Comparison of ENCODE assay signal across 16 cellular contexts in genomic region chr14:51609251-51609986, GRCh38. TPM values are rescaled to one million over a fixed set of nuclear protein-coding genes. Genes with fewer than 3 reads are reported as not detected.
DNase-seq lines count a peak whose midpoint lies in the region; ATAC-seq and TF ChIP-seq lines count a peak whose summit lies in the region.
"Had no signal": no experiment of that assay in that cellular context is flagged by ENCODE, and none has a peak within 500 bp of the region (broad histone marks: within the 10 kb centered on the region; RNA-seq: fewer than 3 reads in every experiment).

No MANE protein-coding gene starts in this region.

- H3K27me3 ChIP-seq in Caco-2 (replicated peaks; ENCODE audit: control insufficient read depth, insufficient read depth, low read length) (no peaks in the 10 kb centered on the region), adipocyte (replicated peaks; ENCODE audit: control insufficient read depth, insufficient read depth, low read length) (no peaks in the 10 kb centered on the region)

- H3K9me3 Mint-ChIP-seq in Caco-2 (ENCODE audit: unreplicated experiment) = no peaks in the 10 kb centered on the region
- H3K9me3 Mint-ChIP-seq: activated CD4-positive, alpha-beta memory T cell treated with anti-CD3 and anti-CD28 coated beads for 36 hours; activated T-helper 1 cell treated with anti-CD3 and anti-CD28 coated beads, Interleukin-12 subunit alpha, Interleukin-12 subunit beta, Interleukin-2, Interleukin-4 antibody, amounts not matched to agents 30 ng/mL and 10 ng/mL and 1 ng/mL, durations not matched to agents 14 hours and 24 hours and 36 hours; CD8-positive, alpha-beta T cell; dendritic cell treated with granulocyte-macrophage colony-stimulating factor and Interleukin-4, amounts not matched to agents 40 ng/mL and 50 ng/mL, for 4 days; naive B cell had no signal

- H3K36me3 ChIP-seq in Caco-2 (ENCODE audit: control insufficient read depth, insufficient read depth, low read length) (no peaks in the 10 kb centered on the region), adipocyte (ENCODE audit: control insufficient read depth, insufficient read depth, low read length, severe bottlenecking) (no peaks in the 10 kb centered on the region)

- CTCF ChIA-PET in Caco-2 (lab: Charles Lee) = interaction anchor here (0.5 kb wide), 1 partner anchor 42 kb away, joined by 4 read pairs; the partner anchor contains the start of gene FRMD6

- no peak overlapping the region for H3K9ac ChIP-seq in adipocyte (ENCODE audit: low read length)

- POLR2A ChIA-PET in Caco-2 (lab: Charles Lee) = no interaction called here

- DNase-seq in Caco-2 = peak in 1 of 2 experiments; percentile 11
- peak; percentile 47 for DNase-seq in adipocyte (ENCODE audit: low read depth)
- peak; percentile 53 for DNase-seq in kidney glomerular epithelial cell (lab: John Stamatoyannopoulos, UW)
- DNase-seq in retina = no peak
- no peak for DNase-seq in NCI-H2171 (lab: John Stamatoyannopoulos, UW)
- DNase-seq in NCI-H446 treated with DMSO at 0.1 percent for 48 hours (lab: John Stamatoyannopoulos, UW) = no peak
- DNase-seq: activated CD4-positive, alpha-beta memory T cell treated with anti-CD3 and anti-CD28 coated beads for 36 hours; CD8-positive, alpha-beta T cell; naive B cell; NCI-H1048; SIG-M5 had no signal

- no peaks in the 10 kb centered on the region for H3K36me3 Mint-ChIP-seq in Caco-2 (ENCODE audit: insufficient read depth, unreplicated experiment)
- H3K36me3 Mint-ChIP-seq: activated CD4-positive, alpha-beta memory T cell treated with anti-CD3 and anti-CD28 coated beads for 36 hours; CD8-positive, alpha-beta T cell; naive B cell had no signal

- H3K4me1 Mint-ChIP-seq in Caco-2 (ENCODE audit: low read depth, unreplicated experiment) = peaks cover 31% of the 10 kb centered on the region
- H3K4me1 Mint-ChIP-seq: naive B cell had no signal

- intact Hi-C loops in Caco-2 (cut with micrococcal nuclease; ENCODE audit: unreplicated experiment) = no loop called here

- H3K4me3 Mint-ChIP-seq in Caco-2 (ENCODE audit: unreplicated experiment) = no peak overlapping the region
- H3K4me3 Mint-ChIP-seq: activated CD4-positive, alpha-beta memory T cell treated with anti-CD3 and anti-CD28 coated beads for 36 hours; activated T-helper 1 cell treated with anti-CD3 and anti-CD28 coated beads, Interleukin-12 subunit alpha, Interleukin-12 subunit beta, Interleukin-2, Interleukin-4 antibody, amounts not matched to agents 30 ng/mL and 10 ng/mL and 1 ng/mL, durations not matched to agents 14 hours and 24 hours and 36 hours; CD8-positive, alpha-beta T cell; dendritic cell treated with granulocyte-macrophage colony-stimulating factor and Interleukin-4, amounts not matched to agents 40 ng/mL and 50 ng/mL, for 4 days; naive B cell had no signal

- H3K4me3 ChIP-seq in Caco-2 (ENCODE audit: low read depth, low read length) (no peak overlapping the region), adipocyte (ENCODE audit: low read length) (no peak overlapping the region)
- H3K4me3 ChIP-seq: A549 had no signal

- no peaks in the 10 kb centered on the region for H3K27me3 Mint-ChIP-seq in Caco-2 (ENCODE audit: insufficient read depth, unreplicated experiment)
- H3K27me3 Mint-ChIP-seq: dendritic cell treated with granulocyte-macrophage colony-stimulating factor and Interleukin-4, amounts not matched to agents 40 ng/mL and 50 ng/mL, for 4 days had no signal

- no peak for TF ChIP-seq CTCF in Caco-2 (IDR thresholded peaks at IDR 0.05; ENCODE audit: insufficient read depth in 1 of 2, low read depth in 1 of 2, low read length in 1 of 2, severe bottlenecking in 1 of 2, unreplicated experiment in 1 of 2)

- no peaks in the 10 kb centered on the region for H3K9me3 ChIP-seq in Caco-2
- no peaks in the 10 kb centered on the region for H3K9me3 ChIP-seq in adipocyte (ENCODE audit: control insufficient read depth, low read length)
- H3K9me3 ChIP-seq: A549 had no signal

- peak overlapping the region; percentile 9 for H3K27ac Mint-ChIP-seq in Caco-2 (ENCODE audit: unreplicated experiment)
- H3K27ac Mint-ChIP-seq: activated CD4-positive, alpha-beta memory T cell treated with anti-CD3 and anti-CD28 coated beads for 36 hours; activated T-helper 1 cell treated with anti-CD3 and anti-CD28 coated beads, Interleukin-12 subunit alpha, Interleukin-12 subunit beta, Interleukin-2, Interleukin-4 antibody, amounts not matched to agents 30 ng/mL and 10 ng/mL and 1 ng/mL, durations not matched to agents 14 hours and 24 hours and 36 hours; CD8-positive, alpha-beta T cell; dendritic cell treated with granulocyte-macrophage colony-stimulating factor and Interleukin-4, amounts not matched to agents 40 ng/mL and 50 ng/mL, for 4 days; naive B cell had no signal

- BruUV-seq in Caco-2 (replicated peaks; lab: Mats Ljungman, UMichigan) = no TSS peak

- peaks cover 13% of the 10 kb centered on the region for H3K4me1 ChIP-seq in Caco-2
- peaks cover 22% of the 10 kb centered on the region for H3K4me1 ChIP-seq in adipocyte (ENCODE audit: control insufficient read depth, insufficient read depth, low read length)

- ATAC-seq in HG03280 (IDR thresholded peaks at IDR 0.05; ENCODE audit: unreplicated experiment) (peak; percentile 14), GM18873 (IDR thresholded peaks at IDR 0.05; ENCODE audit: low FRiP score, unreplicated experiment) (no peak)
- ATAC-seq: CD8-positive, alpha-beta T cell had no signal

RNA-seq across cellular contexts. Expression of gene FRMD6, which starts 42.3 kb away (rescaled TPM):
- 35.7 and 42.2 TPM in 2 replicates for total RNA-seq in Caco-2 (2022)

Comparison
In these comparisons a context has a peak if more than half of its experiments do, and no peak if none do; other contexts are left out.
1. DNase-seq: peak in adipocyte (single experiment) and kidney glomerular epithelial cell (single experiment); none in retina (single experiment), NCI-H2171 (single experiment) and NCI-H446 treated with DMSO at 0.1 percent for 48 hours (single experiment).